In the genomic region with DNA sequence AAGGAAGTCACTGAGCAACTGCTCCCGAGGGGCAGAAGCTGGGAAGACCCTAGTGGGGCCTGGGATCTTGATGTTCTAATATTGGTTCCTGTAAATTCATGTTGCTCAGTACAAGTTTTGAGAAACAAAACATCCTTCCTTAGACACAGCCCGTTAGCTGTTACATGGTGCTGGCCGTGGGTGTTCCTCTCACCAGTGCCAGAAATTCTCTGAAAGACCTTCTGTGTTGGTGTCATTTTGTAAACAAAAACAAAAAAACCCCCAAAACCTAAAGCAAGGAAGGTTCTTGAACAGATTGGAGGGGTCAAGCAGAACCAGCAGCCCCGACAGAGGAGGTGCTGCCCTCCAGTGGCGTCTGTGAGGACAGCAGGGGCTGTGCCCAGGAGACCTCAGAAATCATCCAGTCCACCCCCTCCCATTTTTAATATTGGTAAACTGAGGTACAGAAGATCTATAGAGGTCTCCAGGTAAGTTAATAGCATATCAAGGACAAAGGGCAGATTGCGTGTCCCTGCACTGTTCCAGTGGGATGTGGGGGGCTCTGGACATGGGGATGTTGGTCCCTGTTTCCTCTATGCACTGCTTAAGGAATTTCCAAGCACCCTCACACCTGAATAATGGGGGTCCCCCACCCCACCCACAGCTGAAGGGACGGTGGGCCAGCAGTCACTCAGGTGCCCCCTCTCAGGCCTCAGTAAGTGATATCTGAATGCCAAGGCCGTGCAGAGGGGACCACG, we compare ENCODE assay signal across 9 cellular contexts. TPM values are rescaled to one million over a fixed set of nuclear protein-coding genes. Genes with fewer than 3 reads are reported as not detected.
A peak's percentile ranks its signal among the peaks of the same experiment; 100 is the strongest.
DNase-seq lines count a peak whose midpoint lies in the region; ATAC-seq and TF ChIP-seq lines count a peak whose summit lies in the region.
"Had no signal": no experiment of that assay in that cellular context is flagged by ENCODE, and none has a peak within 500 bp of the region (broad histone marks: within the 10 kb centered on the region; RNA-seq: fewer than 3 reads in every experiment).

No MANE protein-coding gene starts in this region.

- no peaks in the 10 kb centered on the region for H3K9me3 ChIP-seq in neural cell (ENCODE audit: low read length)

- H3K79me2 ChIP-seq in neural cell (replicated peaks; ENCODE audit: insufficient read depth, low read length): no peaks in the 10 kb centered on the region

- H3K27me3 Mint-ChIP-seq in activated T-cell treated with anti-CD3 and anti-CD28 coated beads, Interleukin-2, amount 50 U/mL, for 24 hours: no peaks in the 10 kb centered on the region

- no peak overlapping the region for H3K27ac ChIP-seq in neural cell (ENCODE audit: low read length)
- peak overlapping the region; percentile 95 for H3K27ac ChIP-seq in temporal lobe (ENCODE audit: low read depth, low read length)

- peaks cover 3% of the 10 kb centered on the region for H3K9me3 Mint-ChIP-seq in activated T-cell treated with anti-CD3 and anti-CD28 coated beads, Interleukin-2, amount 50 U/mL, for 24 hours

- H2AFZ ChIP-seq in neural cell (ENCODE audit: low read depth, low read length): no peak overlapping the region

- H4K20me1 ChIP-seq in neural cell (ENCODE audit: insufficient read depth): no peaks in the 10 kb centered on the region

- DNase-seq in NCI-H510A treated with DMSO at 0.1 percent for 48 hours (lab: John Stamatoyannopoulos, UW): peak; percentile 53
- no peak for DNase-seq in NCI-H510A (lab: John Stamatoyannopoulos, UW)
- DNase-seq in NOMO-1 treated with DMSO at 0.1 percent for 48 hours (lab: John Stamatoyannopoulos, UW; ENCODE audit: unreplicated experiment): peak; percentile 4
- peak; percentile 83 for DNase-seq in activated T-cell treated with anti-CD3 and anti-CD28 coated beads, Interleukin-2, amount 50 U/mL, for 24 hours
- peak; percentile 14 for DNase-seq in fibroblast of gingiva (ENCODE audit: low read depth)

- H3K4me3 Mint-ChIP-seq in activated T-cell treated with anti-CD3 and anti-CD28 coated beads, Interleukin-2, amount 50 U/mL, for 24 hours: no peak overlapping the region

- no peak overlapping the region for H3K4me3 ChIP-seq in neural cell (ENCODE audit: low read length)

- no peaks in the 10 kb centered on the region for H3K27me3 ChIP-seq in neural cell (ENCODE audit: insufficient read depth, low read depth, low read length)

- H3K9ac ChIP-seq in neural cell (ENCODE audit: low read length): no peak overlapping the region

- no peak for ATAC-seq in HG03175 (IDR thresholded peaks at IDR 0.05; ENCODE audit: unreplicated experiment)

- no peaks in the 10 kb centered on the region for H3K9me2 ChIP-seq in neural cell (ENCODE audit: insufficient read depth, low read length)

- no peaks in the 10 kb centered on the region for H3K36me3 Mint-ChIP-seq in activated T-cell treated with anti-CD3 and anti-CD28 coated beads, Interleukin-2, amount 50 U/mL, for 24 hours (ENCODE audit: low read depth)

- H3K4me2 ChIP-seq in neural cell (ENCODE audit: low read length): no peak overlapping the region

- H3K27ac Mint-ChIP-seq in activated T-cell treated with anti-CD3 and anti-CD28 coated beads, Interleukin-2, amount 50 U/mL, for 24 hours: peak overlapping the region; percentile 82

- H3K4me1 Mint-ChIP-seq in activated T-cell treated with anti-CD3 and anti-CD28 coated beads, Interleukin-2, amount 50 U/mL, for 24 hours (ENCODE audit: low read depth): peaks cover 34% of the 10 kb centered on the region

- TF ChIP-seq CTCF in neural cell (IDR thresholded peaks at IDR 0.05; ENCODE audit: poor library complexity, severe bottlenecking): peak; percentile 74

- H3K36me3 ChIP-seq in neural cell (ENCODE audit: insufficient read depth, low read length): no peaks in the 10 kb centered on the region

- TF ChIP-seq EP300 in neural cell (conservative IDR thresholded peaks at IDR 0.05; ENCODE audit: poor library complexity, severe bottlenecking): no peak

- no peaks in the 10 kb centered on the region for H3F3A ChIP-seq in neural cell (ENCODE audit: insufficient read depth, low read length, poor library complexity, severe bottlenecking)

- TF ChIP-seq RAD21 in neural cell (conservative IDR thresholded peaks at IDR 0.05): peak; percentile 68

TF ChIP-seq in neural cell, 6 proteins besides CTCF, POLR2A, EP300 and RAD21:
- TF ChIP-seq SMC3 (conservative IDR thresholded peaks at IDR 0.05; ENCODE audit: poor library complexity) (peak; percentile 72), EZH2 (IDR thresholded peaks at IDR 0.05; ENCODE audit: borderline replicate concordance, insufficient read depth, low read length, poor library complexity, severe bottlenecking) (no peak)
TF ChIP-seq in neural cell: peak in this region for 1.

RNA-seq across cellular contexts. Expression of a gene that starts 38.2 kb away (rescaled TPM):
- not detected in 2 replicates for polyA plus RNA-seq in neural cell
- polyA minus RNA-seq in neural cell: not detected in 2 replicates
- total RNA-seq in temporal lobe: not detected
- total RNA-seq: pulmonary artery endothelial cell had no signal

RNA-seq across cellular contexts. Expression of a gene that starts 42.4 kb away (rescaled TPM):
- polyA plus RNA-seq in neural cell: not detected in 2 replicates
- polyA minus RNA-seq in neural cell: not detected in 2 replicates
- total RNA-seq in temporal lobe: not detected
- total RNA-seq: pulmonary artery endothelial cell had no signal
